33 cellular contexts compared by ENCODE assay signal in genomic region chr1:166628259-166628658, GRCh38.
"Had no signal": no experiment of that assay in that cellular context is flagged by ENCODE, and none has a peak within 500 bp of the region (broad histone marks: within the 10 kb centered on the region; RNA-seq: fewer than 3 reads in every experiment).

No MANE protein-coding gene starts in this region.

- H3K4me3 ChIP-seq: MG63, PC-9, SJCRH30, SK-N-MC had no signal

- H3K4me2 ChIP-seq: PC-9 had no signal

- FAIRE-seq: RCC 7860 had no signal

- H3K27me3 ChIP-seq: SJCRH30 had no signal

- ATAC-seq: Panc1, Right ventricle myocardium inferior, SK-N-SH treated with all-trans-retinoic acid at 6 μM for 48 hours, T-cell had no signal

- H3K36me3 ChIP-seq: MG63, SJCRH30 had no signal

- H3K4me1 ChIP-seq: SJCRH30 had no signal

- H2AFZ ChIP-seq: PC-9 had no signal

- DNase-seq: Kasumi-1, MG63, NCI-H1048, NCI-H1092 treated with DMSO at 0.1 percent for 48 hours, NCI-H1105 treated with DMSO at 0.1 percent for 48 hours, NCI-H1417, NCI-H1436, NCI-H146, NCI-H1694, NCI-H187, NCI-H1930, NCI-H2029 treated with DMSO at 0.1 percent for 48 hours, NCI-H2081 treated with DMSO at 0.1 percent for 48 hours, NCI-H2107, NCI-H2171, NCI-H226, NCI-H446 treated with DMSO at 0.1 percent for 48 hours, NCI-H510A, NCI-H524, NCI-H526, NCI-H69, NCI-H748 treated with DMSO at 0.1 percent for 48 hours, PC-9, SHP77, SIG-M5, T-cell had no signal

- H3K27ac ChIP-seq: PC-9, RWPE1, SJCRH30, SK-N-MC had no signal

- H3K9me3 ChIP-seq: MG63, SJCRH30 had no signal
